Comparison of ENCODE assay signal across 12 cellular contexts in the genomic region with DNA sequence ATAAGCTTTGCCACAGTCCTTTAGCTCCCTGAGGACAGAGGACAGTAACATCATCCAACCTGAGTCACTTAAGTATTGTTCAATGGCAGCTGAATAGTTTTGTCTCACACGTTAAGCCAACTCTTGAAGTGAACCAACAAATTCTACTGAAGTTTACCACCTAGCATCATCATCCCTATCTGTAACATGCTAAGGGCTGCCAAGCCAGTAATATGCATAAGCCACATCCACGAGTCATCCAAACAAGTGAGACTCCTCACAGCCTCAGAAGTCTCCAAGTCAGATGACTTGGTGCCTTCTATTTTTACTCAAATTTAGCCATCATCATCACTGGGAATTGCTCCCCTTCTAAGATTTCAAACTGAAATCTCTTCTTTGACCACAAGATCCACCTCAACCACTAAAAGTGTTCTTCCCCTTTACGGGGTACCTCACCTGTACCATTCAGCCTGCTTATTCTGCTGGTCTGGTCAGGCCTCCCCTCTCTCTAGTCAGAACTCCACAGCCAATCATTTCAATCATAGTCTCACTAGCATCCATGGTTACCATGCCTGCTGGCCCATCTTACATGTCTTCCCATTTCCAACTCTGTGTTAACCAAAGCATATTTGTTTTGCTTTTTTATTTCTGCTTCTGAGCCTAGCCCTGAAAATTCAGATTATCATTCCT.
DNase-seq lines count a peak whose midpoint lies in the region; ATAC-seq, FAIRE-seq and TF ChIP-seq lines count a peak whose summit lies in the region.
"Had no signal": no experiment of that assay in that cellular context is flagged by ENCODE, and none has a peak within 500 bp of the region (broad histone marks: within the 10 kb centered on the region; RNA-seq: fewer than 3 reads in every experiment).

No MANE protein-coding gene starts in this region.

- H3K36me3 ChIP-seq in mesenchymal stem cell (ENCODE audit: control insufficient read depth in 1 of 2, insufficient read depth in 2 of 2, low read depth in 1 of 2, low read length in 2 of 2) = no peaks in the 10 kb centered on the region

- ATAC-seq in HG02610 (IDR thresholded peaks at IDR 0.05; ENCODE audit: unreplicated experiment) (peak; percentile 77), HG03442 (IDR thresholded peaks at IDR 0.05; ENCODE audit: unreplicated experiment) (no peak)

- no peak for TF ChIP-seq CTCF in D721Med (IDR thresholded peaks at IDR 0.05; ENCODE audit: insufficient read depth, missing control alignments)

- no peaks in the 10 kb centered on the region for H3K27me3 ChIP-seq in mesenchymal stem cell (ENCODE audit: control insufficient read depth in 1 of 2, insufficient read depth in 1 of 2, low read length in 2 of 2)

- H3K4ac ChIP-seq in mesenchymal stem cell (ENCODE audit: low read depth in 1 of 2, low read length in 2 of 2) = peak overlapping the region in 1 of 2 experiments; percentile 79

- no peak overlapping the region for H3K23ac ChIP-seq in mesenchymal stem cell (ENCODE audit: low read length in 2 of 2)

- no peak overlapping the region for H3K27ac ChIP-seq in mesenchymal stem cell (ENCODE audit: low read length, poor library complexity, severe bottlenecking)

- H2BK5ac ChIP-seq in mesenchymal stem cell (ENCODE audit: low read depth, low read length, poor library complexity, severe bottlenecking) = no peak overlapping the region

- H3K14ac ChIP-seq in mesenchymal stem cell (ENCODE audit: low read length in 2 of 2) = peak overlapping the region in 1 of 2 experiments; percentile 18

- no peak overlapping the region for H3K4me3 ChIP-seq in mesenchymal stem cell (ENCODE audit: insufficient read depth in 1 of 2, low read depth in 1 of 2, low read length in 2 of 2)

- H4K8ac ChIP-seq in mesenchymal stem cell (ENCODE audit: low read length) = no peak overlapping the region

- H3K9ac ChIP-seq in mesenchymal stem cell (ENCODE audit: low read length) = no peak overlapping the region

- H3K4me1 ChIP-seq in mesenchymal stem cell (ENCODE audit: control insufficient read depth, insufficient read depth, low read depth, low read length) = peaks cover 1% of the 10 kb centered on the region

- no peak overlapping the region for H2BK12ac ChIP-seq in mesenchymal stem cell (ENCODE audit: low read length in 2 of 2)

- no peaks in the 10 kb centered on the region for H3K9me3 ChIP-seq in mesenchymal stem cell (ENCODE audit: control insufficient read depth, low read length)

- H4K91ac ChIP-seq in mesenchymal stem cell (ENCODE audit: low read length) = no peak overlapping the region

- no peak overlapping the region for H2AFZ ChIP-seq in mesenchymal stem cell (ENCODE audit: low read depth, low read length)

- DNase-seq in COLO829 (ENCODE audit: low spot score) (peak; percentile 34), amniotic epithelial cell (ENCODE audit: low read depth) (peak; percentile 64), mesenchymal stem cell (peak; percentile 82), activated gamma-delta T cell (lab: John Stamatoyannopoulos, UW) (no peak), GM19239 (ENCODE audit: insufficient read length, low spot score) (no peak), D721Med (ENCODE audit: insufficient read length, low spot score) (no peak)
- DNase-seq: DND-41, NCI-H1436, posterior cingulate gyrus had no signal

- peaks cover 19% of the 10 kb centered on the region for H3K79me1 ChIP-seq in mesenchymal stem cell (replicated peaks; ENCODE audit: low read length, poor library complexity, severe bottlenecking)

- 76% methylated on average over 3 of the region's 3 CpGs for WGBS in mesenchymal stem cell

- no peak for FAIRE-seq in GM19239 (lab: Jason Lieb, UNC)
- FAIRE-seq in D721Med (lab: Jason Lieb, UNC) = no peak
- FAIRE-seq: endothelial cell of umbilical vein had no signal

- H2BK15ac ChIP-seq in mesenchymal stem cell (ENCODE audit: low read depth, poor library complexity, severe bottlenecking) = peak overlapping the region; percentile 54

- no peak overlapping the region for H2AK5ac ChIP-seq in mesenchymal stem cell (ENCODE audit: low read length, severe bottlenecking)

- peak overlapping the region; percentile 22 to 53 for H3K18ac ChIP-seq in mesenchymal stem cell (ENCODE audit: low read depth in 1 of 2, low read length in 2 of 2)

- H3K4me2 ChIP-seq in mesenchymal stem cell (ENCODE audit: low read length, poor library complexity, severe bottlenecking) = no peak overlapping the region

- H2BK120ac ChIP-seq in mesenchymal stem cell (ENCODE audit: low read depth, low read length) = no peak overlapping the region

Comparison
In these comparisons a context has a peak if more than half of its experiments do, and no peak if none do; other contexts are left out.
1. DNase-seq: peak in COLO829 (single experiment), amniotic epithelial cell (single experiment) and mesenchymal stem cell (single experiment); none in activated gamma-delta T cell (single experiment), GM19239 (single experiment) and D721Med (single experiment).